Comparison of ENCODE assay signal across 28 cellular contexts in genomic region chr16:11755022-11755760, GRCh38. TPM values are rescaled to one million over a fixed set of nuclear protein-coding genes. Genes with fewer than 3 reads are reported as not detected.
DNase-seq lines count a peak whose midpoint lies in the region; ATAC-seq, FAIRE-seq and TF ChIP-seq lines count a peak whose summit lies in the region.
"Had no signal": no experiment of that assay in that cellular context is flagged by ENCODE, and none has a peak within 500 bp of the region (broad histone marks: within the 10 kb centered on the region; RNA-seq: fewer than 3 reads in every experiment).

No MANE protein-coding gene starts in this region.

- FAIRE-seq in astrocyte (lab: Jason Lieb, UNC): no peak
- FAIRE-seq: colon, small intestine had no signal

- H3K27ac ChIP-seq in astrocyte (ENCODE audit: low read depth, low read length): no peak overlapping the region
- H3K27ac ChIP-seq in right lobe of liver: peak overlapping the region in 2 of 3 donors; percentile 83
- H3K27ac ChIP-seq in foreskin keratinocyte: no peak overlapping the region
- H3K27ac ChIP-seq: BLaER1 treated with 17β-estradiol and CSF1 and Interleukin-3, amounts not matched to agents 10 nM and 100 nM; esophagus squamous epithelium; gastroesophageal sphincter; PC-9; uterus had no signal

- no peaks in the 10 kb centered on the region for H3K9me3 ChIP-seq in astrocyte (ENCODE audit: insufficient read depth, low read depth, low read length)
- no peaks in the 10 kb centered on the region for H3K9me3 ChIP-seq in right lobe of liver
- H3K9me3 ChIP-seq: BLaER1 treated with 17β-estradiol and CSF1 and Interleukin-3, amounts not matched to agents 10 nM and 100 nM; esophagus squamous epithelium; gastroesophageal sphincter; HAP-1; uterus had no signal

- CTCF ChIA-PET in activated naive CD4-positive, alpha-beta T cell treated with anti-CD3 and anti-CD28 coated beads for 36 hours (lab: Charles Lee): interaction anchor here (0.7 kb wide), 1 partner anchor 47 kb away, joined by 3 read pairs; no protein-coding TSS in a partner anchor

- H3K4me2 ChIP-seq in astrocyte (ENCODE audit: low read length): no peak overlapping the region
- H3K4me2 ChIP-seq: BLaER1 treated with 17β-estradiol and CSF1 and Interleukin-3, amounts not matched to agents 10 nM and 100 nM; PC-9 had no signal

- no peaks in the 10 kb centered on the region for H3K4me1 Mint-ChIP-seq in activated naive CD4-positive, alpha-beta T cell treated with anti-CD3 and anti-CD28 coated beads for 36 hours (ENCODE audit: low read depth)
- H3K4me1 Mint-ChIP-seq in astrocyte (ENCODE audit: low read depth, unreplicated experiment): peaks cover 16% of the 10 kb centered on the region
- no peaks in the 10 kb centered on the region for H3K4me1 Mint-ChIP-seq in stimulated activated effector memory CD8-positive, alpha-beta T cell treated with anti-CD3 and anti-CD28 coated beads, Interleukin-12 subunit alpha, Interleukin-12 subunit beta, amount 100 ng/mL, for 72 hours

- intact Hi-C loops in activated naive CD4-positive, alpha-beta T cell treated with anti-CD3 and anti-CD28 coated beads for 36 hours (cut with micrococcal nuclease): no loop called here
- intact Hi-C loops in right lobe of liver (cut with DNase I): no loop called here

- no peak overlapping the region for H2AFZ ChIP-seq in astrocyte (ENCODE audit: low read depth, low read length)
- H2AFZ ChIP-seq: PC-9 had no signal

- no peak overlapping the region for H3K4me3 Mint-ChIP-seq in activated naive CD4-positive, alpha-beta T cell treated with anti-CD3 and anti-CD28 coated beads for 36 hours
- peak overlapping the region; percentile 11 for H3K4me3 Mint-ChIP-seq in astrocyte (ENCODE audit: unreplicated experiment)
- H3K4me3 Mint-ChIP-seq in stimulated activated effector memory CD8-positive, alpha-beta T cell treated with anti-CD3 and anti-CD28 coated beads, Interleukin-12 subunit alpha, Interleukin-12 subunit beta, amount 100 ng/mL, for 72 hours: no peak overlapping the region
- H3K4me3 Mint-ChIP-seq: activated CD8-positive, alpha-beta T cell treated with anti-CD3 and anti-CD28 coated beads, Interleukin-2, amount 10 ng/mL, durations not matched to agents 7 days and 5 days; effector memory CD8-positive, alpha-beta T cell; stimulated activated memory B cell treated with anti-CD40 and anti-IgM and Interleukin-4, amounts not matched to agents 10 μg/mL and 1 μg/mL and 100 μg/mL, for 72 hours had no signal

- H3K27ac Mint-ChIP-seq in activated naive CD4-positive, alpha-beta T cell treated with anti-CD3 and anti-CD28 coated beads for 36 hours: peak overlapping the region; percentile 6
- peak overlapping the region; percentile 18 for H3K27ac Mint-ChIP-seq in astrocyte (ENCODE audit: unreplicated experiment)
- peak overlapping the region; percentile 38 for H3K27ac Mint-ChIP-seq in stimulated activated effector memory CD8-positive, alpha-beta T cell treated with anti-CD3 and anti-CD28 coated beads, Interleukin-12 subunit alpha, Interleukin-12 subunit beta, amount 100 ng/mL, for 72 hours
- H3K27ac Mint-ChIP-seq: activated CD8-positive, alpha-beta T cell treated with anti-CD3 and anti-CD28 coated beads, Interleukin-2, amount 10 ng/mL, durations not matched to agents 7 days and 5 days; stimulated activated memory B cell treated with anti-CD40 and anti-IgM and Interleukin-4, amounts not matched to agents 10 μg/mL and 1 μg/mL and 100 μg/mL, for 72 hours had no signal

- ATAC-seq in right lobe of liver (peak; percentile 37 to 64 (median 52)), foreskin keratinocyte (no peak), HG03175 (IDR thresholded peaks at IDR 0.05; ENCODE audit: unreplicated experiment) (no peak), HG03159 (IDR thresholded peaks at IDR 0.05; ENCODE audit: unreplicated experiment) (no peak)
- ATAC-seq in stimulated activated effector memory CD8-positive, alpha-beta T cell treated with anti-CD3 and anti-CD28 coated beads, Interleukin-12 subunit alpha, Interleukin-12 subunit beta, amount 100 ng/mL, for 72 hours: no peak
- ATAC-seq: activated CD8-positive, alpha-beta T cell treated with anti-CD3 and anti-CD28 coated beads, Interleukin-2, amount 10 ng/mL, durations not matched to agents 7 days and 5 days; effector memory CD8-positive, alpha-beta T cell; gastroesophageal sphincter; stimulated activated memory B cell treated with anti-CD40 and anti-IgM and Interleukin-4, amounts not matched to agents 10 μg/mL and 1 μg/mL and 100 μg/mL, for 72 hours had no signal

- H3K79me2 ChIP-seq in astrocyte (ENCODE audit: insufficient read depth, low read length): peaks cover 5% of the 10 kb centered on the region

- H3K9me3 Mint-ChIP-seq in activated naive CD4-positive, alpha-beta T cell treated with anti-CD3 and anti-CD28 coated beads for 36 hours: no peaks in the 10 kb centered on the region
- H3K9me3 Mint-ChIP-seq in astrocyte (ENCODE audit: unreplicated experiment): no peaks in the 10 kb centered on the region
- no peaks in the 10 kb centered on the region for H3K9me3 Mint-ChIP-seq in stimulated activated effector memory CD8-positive, alpha-beta T cell treated with anti-CD3 and anti-CD28 coated beads, Interleukin-12 subunit alpha, Interleukin-12 subunit beta, amount 100 ng/mL, for 72 hours
- H3K9me3 Mint-ChIP-seq: effector memory CD8-positive, alpha-beta T cell; stimulated activated memory B cell treated with anti-CD40 and anti-IgM and Interleukin-4, amounts not matched to agents 10 μg/mL and 1 μg/mL and 100 μg/mL, for 72 hours had no signal

- H3K4me1 ChIP-seq in astrocyte (ENCODE audit: insufficient read depth, low read length) (peaks cover 15% of the 10 kb centered on the region), right lobe of liver (peaks cover 0 to 45% (median 12%) of the 10 kb centered on the region in 4 donors), foreskin keratinocyte (no peaks in the 10 kb centered on the region)
- H3K4me1 ChIP-seq: HAP-1, uterus had no signal

- DNase-seq in activated naive CD4-positive, alpha-beta T cell treated with anti-CD3 and anti-CD28 coated beads for 36 hours: no peak
- no peak for DNase-seq in activated naive CD4-positive, alpha-beta T cell treated with anti-CD3 and anti-CD28 coated beads, Interleukin-2, amount 50 U/mL, for 16 hours
- DNase-seq in astrocyte (ENCODE audit: low read depth) (no peak), right lobe of liver (no peak), foreskin keratinocyte (no peak)
- no peak for DNase-seq in stimulated activated effector memory CD8-positive, alpha-beta T cell treated with anti-CD3 and anti-CD28 coated beads, Interleukin-12 subunit alpha, Interleukin-12 subunit beta, amount 100 ng/mL, for 72 hours (ENCODE audit: low spot score in 2 of 2)
- DNase-seq: activated CD4-positive, CD25-positive, alpha-beta regulatory T cell treated with anti-CD3 and anti-CD28 coated beads, Interleukin-2, amount 50 U/mL, for 72 hours; activated CD8-positive, alpha-beta T cell treated with anti-CD3 and anti-CD28 coated beads, Interleukin-2, amount 10 ng/mL, durations not matched to agents 7 days and 5 days; activated gamma-delta T cell treated with Interleukin-2 at 50 U/mL for 16 hours; activated T-cell treated with anti-CD3 and anti-CD28 coated beads for 4 hours; effector memory CD8-positive, alpha-beta T cell; esophagus squamous epithelium; islet precursor cell; MM.1S; NCI-H1436; NCI-H2107; PC-9; SHP77 treated with DMSO at 0.1 percent for 48 hours; small intestine; uterus had no signal

- no peaks in the 10 kb centered on the region for H3K27me3 ChIP-seq in astrocyte (ENCODE audit: insufficient read depth, low read length)
- H3K27me3 ChIP-seq in right lobe of liver: no peaks in the 10 kb centered on the region
- H3K27me3 ChIP-seq in foreskin keratinocyte: no peaks in the 10 kb centered on the region
- H3K27me3 ChIP-seq: BLaER1 treated with 17β-estradiol and CSF1 and Interleukin-3, amounts not matched to agents 10 nM and 100 nM; esophagus squamous epithelium; gastroesophageal sphincter; uterus had no signal

- no peak overlapping the region for H3K4me3 ChIP-seq in astrocyte (ENCODE audit: insufficient read depth, low read depth, low read length)
- H3K4me3 ChIP-seq in right lobe of liver: no peak overlapping the region
- H3K4me3 ChIP-seq: BLaER1 treated with 17β-estradiol and CSF1 and Interleukin-3, amounts not matched to agents 10 nM and 100 nM; esophagus squamous epithelium; gastroesophageal sphincter; HAP-1; lung; PC-9; uterus had no signal

- no peak overlapping the region for H3K9ac ChIP-seq in astrocyte (ENCODE audit: low read length)
- H3K9ac ChIP-seq: BLaER1 treated with 17β-estradiol and CSF1 and Interleukin-3, amounts not matched to agents 10 nM and 100 nM had no signal

- peaks cover 23% of the 10 kb centered on the region for H3K36me3 Mint-ChIP-seq in activated naive CD4-positive, alpha-beta T cell treated with anti-CD3 and anti-CD28 coated beads for 36 hours (ENCODE audit: low read depth)
- H3K36me3 Mint-ChIP-seq in astrocyte (ENCODE audit: low read depth, unreplicated experiment): peaks cover 23% of the 10 kb centered on the region
- peaks cover 99% of the 10 kb centered on the region for H3K36me3 Mint-ChIP-seq in stimulated activated effector memory CD8-positive, alpha-beta T cell treated with anti-CD3 and anti-CD28 coated beads, Interleukin-12 subunit alpha, Interleukin-12 subunit beta, amount 100 ng/mL, for 72 hours

- no peak for TF ChIP-seq CTCF in astrocyte (IDR thresholded peaks at IDR 0.05; ENCODE audit: insufficient read depth, low read depth, low read length)
- no peak for TF ChIP-seq CTCF in right lobe of liver (IDR thresholded peaks at IDR 0.05)
- no peak for TF ChIP-seq CTCF in foreskin keratinocyte (conservative IDR thresholded peaks at IDR 0.05)

- no peak for TF ChIP-seq POLR2A in right lobe of liver (IDR thresholded peaks at IDR 0.05)

- peaks cover 38% of the 10 kb centered on the region for H4K20me1 ChIP-seq in astrocyte (ENCODE audit: insufficient read depth, low read length)

- H3K36me3 ChIP-seq in astrocyte (ENCODE audit: insufficient read depth, low read length) (peaks cover 47% of the 10 kb centered on the region), right lobe of liver (peaks cover 8 to 45% (median 18%) of the 10 kb centered on the region in 4 donors)
- H3K36me3 ChIP-seq: uterus had no signal

- WGBS in right lobe of liver (ENCODE audit: insufficient coverage, low coverage, low lambda C conversion rate, missing lambda C conversion rate): 88% methylated on average over 10 of the region's 13 CpGs

- no peaks in the 10 kb centered on the region for H3K27me3 Mint-ChIP-seq in activated naive CD4-positive, alpha-beta T cell treated with anti-CD3 and anti-CD28 coated beads for 36 hours (ENCODE audit: low read depth)
- H3K27me3 Mint-ChIP-seq in astrocyte (ENCODE audit: low read depth, unreplicated experiment): no peaks in the 10 kb centered on the region
- H3K27me3 Mint-ChIP-seq: effector memory CD8-positive, alpha-beta T cell; stimulated activated memory B cell treated with anti-CD40 and anti-IgM and Interleukin-4, amounts not matched to agents 10 μg/mL and 1 μg/mL and 100 μg/mL, for 72 hours had no signal

RNA-seq across cellular contexts. Expression of gene TXNDC11, which starts 12.5 kb away (rescaled TPM):
- total RNA-seq in activated naive CD4-positive, alpha-beta T cell treated with anti-CD3 and anti-CD28 coated beads for 36 hours: 10 to 100 TPM; 24.6 to 25.5 TPM
- 29.0 and 34.9 TPM in 2 replicates for total RNA-seq in astrocyte
- 10 to 100 TPM; 43.2 to 63.3 (median 54.0) TPM for total RNA-seq in right lobe of liver
- total RNA-seq in foreskin keratinocyte: 38.9 and 41.5 TPM in 2 replicates
- polyA plus RNA-seq in foreskin keratinocyte: 34.4 and 39.5 TPM in 2 replicates

RNA-seq across cellular contexts. Expression of gene ZC3H7A, which starts 41.9 kb away (rescaled TPM):
- 100 to 1,000 TPM; 123 to 127 TPM for total RNA-seq in activated naive CD4-positive, alpha-beta T cell treated with anti-CD3 and anti-CD28 coated beads for 36 hours
- total RNA-seq in astrocyte: 64.2 and 68.7 TPM in 2 replicates
- 10 to 100 TPM; 22.8 to 34.0 (median 26.9) TPM for total RNA-seq in right lobe of liver
- 49.6 and 50.8 TPM in 2 replicates for total RNA-seq in foreskin keratinocyte
- 26.4 and 27.3 TPM in 2 replicates for polyA plus RNA-seq in foreskin keratinocyte

Comparison
In these comparisons a context has a peak if more than half of its experiments do, and no peak if none do; other contexts are left out.
1. H3K27ac ChIP-seq: peak in right lobe of liver (2 of 3); none in astrocyte (single experiment) and foreskin keratinocyte (single experiment).
2. ATAC-seq: peak in right lobe of liver (4 of 4); none in stimulated activated effector memory CD8-positive, alpha-beta T cell treated with anti-CD3 and anti-CD28 coated beads, Interleukin-12 subunit alpha, Interleukin-12 subunit beta, amount 100 ng/mL, for 72 hours (single experiment), foreskin keratinocyte (single experiment), HG03175 (single experiment) and HG03159 (single experiment).
3. Peak in every context shown above with its lines, with median percentiles within 50 percentile points of each other: H3K27ac Mint-ChIP-seq.